ENCODE assay signal across 12 cellular contexts in the genomic region with DNA sequence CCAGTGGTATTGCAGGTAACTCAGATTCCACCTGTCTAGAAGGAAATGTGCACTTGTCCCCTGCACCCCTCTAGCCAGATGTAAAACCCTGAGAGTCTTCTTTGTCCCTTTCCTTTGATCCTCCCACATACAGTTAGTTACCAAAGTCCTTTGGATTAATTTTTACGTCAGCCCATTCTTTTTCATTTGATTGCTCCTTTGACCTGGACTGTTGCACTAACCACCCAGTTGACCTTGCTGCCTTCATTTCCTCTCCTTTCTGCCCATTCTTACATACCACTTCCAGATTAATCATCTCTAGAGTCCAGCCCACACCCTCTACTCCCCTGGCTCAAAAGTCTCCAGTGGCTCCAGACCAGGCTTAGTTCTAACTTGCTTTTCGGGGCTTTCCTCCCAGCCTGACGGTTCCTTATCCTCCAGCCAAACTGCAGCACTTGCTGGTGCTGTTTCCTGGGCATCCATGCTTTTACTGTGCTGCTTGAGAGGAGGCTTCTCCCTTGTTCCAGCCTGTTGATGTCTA.
DNase-seq lines count a peak whose midpoint lies in the region; ATAC-seq and TF ChIP-seq lines count a peak whose summit lies in the region.
"Had no signal": no experiment of that assay in that cellular context is flagged by ENCODE, and none has a peak within 500 bp of the region (broad histone marks: within the 10 kb centered on the region; RNA-seq: fewer than 3 reads in every experiment).

No MANE protein-coding gene starts in this region.

- intact Hi-C loops in spleen (cut with DNase I; ENCODE audit: low total_unique reads), result no loop called here

- H3K36me3 ChIP-seq in RWPE2 (ENCODE audit: low read depth) (no peaks in the 10 kb centered on the region), spleen (no peaks in the 10 kb centered on the region)

- no peak for TF ChIP-seq POLR2A in spleen (IDR thresholded peaks at IDR 0.05)

- no peaks in the 10 kb centered on the region for H3K9me3 ChIP-seq in RWPE2 (ENCODE audit: severe bottlenecking)
- no peaks in the 10 kb centered on the region for H3K9me3 ChIP-seq in spleen

- TF ChIP-seq CTCF in RWPE2 (IDR thresholded peaks at IDR 0.05; ENCODE audit: poor library complexity, severe bottlenecking) (no peak), spleen (IDR thresholded peaks at IDR 0.05 in 8 of 11, conservative IDR thresholded peaks at IDR 0.05 in 3 of 11) (no peak)

- no peak for ATAC-seq in RWPE2 (ENCODE audit: low read depth)
- ATAC-seq in GM21367 (IDR thresholded peaks at IDR 0.05; ENCODE audit: unreplicated experiment), result no peak
- ATAC-seq: SK-N-SH treated with all-trans-retinoic acid at 6 μM for 48 hours had no signal

- peaks cover 29% of the 10 kb centered on the region for H3K4me1 ChIP-seq in RWPE2 (ENCODE audit: insufficient read depth, poor library complexity, severe bottlenecking)
- H3K4me1 ChIP-seq in spleen, result peaks cover 5 to 83% (median 46%) of the 10 kb centered on the region in 6 donors

- no peaks in the 10 kb centered on the region for H3K27me3 ChIP-seq in RWPE2 (ENCODE audit: insufficient read depth, poor library complexity, severe bottlenecking)
- no peaks in the 10 kb centered on the region for H3K27me3 ChIP-seq in spleen (replicated peaks in 1 of 7)

- no peak overlapping the region for H3K4me3 ChIP-seq in RWPE2 (ENCODE audit: severe bottlenecking)
- no peak overlapping the region for H3K4me3 ChIP-seq in spleen

- WGBS in spleen, 5 donors, result 57 to 76% (median 67%) methylated on average over 3 of the region's 3 CpGs

- DNase-seq in ELR (ENCODE audit: low read depth), result peak; percentile 29
- no peak for DNase-seq in RWPE2 (ENCODE audit: low spot score)
- DNase-seq in islet precursor cell, result peak; percentile 44
- no peak for DNase-seq in spleen
- no peak for DNase-seq in NK-92 treated with Interleukin-12 subunit alpha and Interleukin-12 subunit beta, amount 100 ng/mL, for 24 hours (lab: John Stamatoyannopoulos, UW)
- no peak for DNase-seq in cerebellum (ENCODE audit: low spot score)
- no peak for DNase-seq in caudate nucleus (lab: John Stamatoyannopoulos, UW)
- DNase-seq: activated CD4-positive, alpha-beta T cell treated with anti-CD3 and anti-CD28 coated beads, Interleukin-2, amount 50 U/mL, for 1 hour; KG1 had no signal

- H3K27ac ChIP-seq in RWPE2 (ENCODE audit: poor library complexity, severe bottlenecking) (peak overlapping the region; percentile 95), spleen (peak overlapping the region in 7 of 8 donors; percentile 10 to 93 (median 37)), caudate nucleus (ENCODE audit: low read depth, low read length) (no peak overlapping the region)
- H3K27ac ChIP-seq: parathyroid adenoma had no signal

Comparison
In these comparisons a context has a peak if more than half of its experiments do, and no peak if none do; other contexts are left out.
1. DNase-seq: peak in ELR (single experiment) and islet precursor cell (single experiment); none in RWPE2 (single experiment), spleen (single experiment), NK-92 treated with Interleukin-12 subunit alpha and Interleukin-12 subunit beta, amount 100 ng/mL, for 24 hours (single experiment), cerebellum (single experiment) and caudate nucleus (0 of 61).